1 cellular context compared by ENCODE assay signal in genomic region chrX:153488231-153488914, GRCh38.
TF ChIP-seq lines count a peak whose summit lies in the region.

No MANE protein-coding gene starts in this region.

TF ChIP-seq in HepG2, 621 proteins besides CTCF, POLR2A, EP300 and RAD21 (continued from another document and continues in another):
- TF ChIP-seq MLX (CRISPR knock-in tag; IDR thresholded peaks at IDR 0.05) = peak; percentile 46; the same call in 1 of the 2 replicates
- peak; percentile 75; the same call in 1 of the 2 replicates for TF ChIP-seq SKIL (CRISPR knock-in tag; IDR thresholded peaks at IDR 0.05; ENCODE audit: borderline replicate concordance)
- TF ChIP-seq ARID5B (CRISPR knock-in tag; IDR thresholded peaks at IDR 0.05) = 0 out of 2 replicates have a peak, but pooled peaks have one; percentile 14
- TF ChIP-seq TFDP2 (CRISPR knock-in tag; IDR thresholded peaks at IDR 0.05) = peak; percentile 38; the same call in 1 of the 2 replicates
- no peak for TF ChIP-seq ZNF3 (CRISPR knock-in tag; IDR thresholded peaks at IDR 0.05)
- TF ChIP-seq HNF4A (CRISPR knock-in tag; IDR thresholded peaks at IDR 0.05) = peak; percentile 53
- peak; percentile 34; the same call in 1 of the 2 replicates for TF ChIP-seq HNF1B (CRISPR knock-in tag; IDR thresholded peaks at IDR 0.05)
- TF ChIP-seq MED1 (CRISPR knock-in tag; IDR thresholded peaks at IDR 0.05) = 0 out of 2 replicates have a peak, but pooled peaks have one; percentile 39
- TF ChIP-seq MATR3 (CRISPR knock-in tag; IDR thresholded peaks at IDR 0.05) = no peak
- TF ChIP-seq NR2F6 (IDR thresholded peaks at IDR 0.05) = peak; percentile 94
- peak; percentile 94 for TF ChIP-seq NR2F6 (CRISPR knock-in tag; IDR thresholded peaks at IDR 0.05)
- TF ChIP-seq ZNF691 (CRISPR knock-in tag; IDR thresholded peaks at IDR 0.05; ENCODE audit: borderline replicate concordance, low read depth) = peak; percentile 24; the same call in 1 of the 2 replicates
- TF ChIP-seq, protein P1, sequence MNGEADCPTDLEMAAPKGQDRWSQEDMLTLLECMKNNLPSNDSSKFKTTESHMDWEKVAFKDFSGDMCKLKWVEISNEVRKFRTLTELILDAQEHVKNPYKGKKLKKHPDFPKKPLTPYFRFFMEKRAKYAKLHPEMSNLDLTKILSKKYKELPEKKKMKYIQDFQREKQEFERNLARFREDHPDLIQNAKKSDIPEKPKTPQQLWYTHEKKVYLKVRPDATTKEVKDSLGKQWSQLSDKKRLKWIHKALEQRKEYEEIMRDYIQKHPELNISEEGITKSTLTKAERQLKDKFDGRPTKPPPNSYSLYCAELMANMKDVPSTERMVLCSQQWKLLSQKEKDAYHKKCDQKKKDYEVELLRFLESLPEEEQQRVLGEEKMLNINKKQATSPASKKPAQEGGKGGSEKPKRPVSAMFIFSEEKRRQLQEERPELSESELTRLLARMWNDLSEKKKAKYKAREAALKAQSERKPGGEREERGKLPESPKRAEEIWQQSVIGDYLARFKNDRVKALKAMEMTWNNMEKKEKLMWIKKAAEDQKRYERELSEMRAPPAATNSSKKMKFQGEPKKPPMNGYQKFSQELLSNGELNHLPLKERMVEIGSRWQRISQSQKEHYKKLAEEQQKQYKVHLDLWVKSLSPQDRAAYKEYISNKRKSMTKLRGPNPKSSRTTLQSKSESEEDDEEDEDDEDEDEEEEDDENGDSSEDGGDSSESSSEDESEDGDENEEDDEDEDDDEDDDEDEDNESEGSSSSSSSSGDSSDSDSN (CRISPR knock-in tag; IDR thresholded peaks at IDR 0.05) = peak; percentile 31
- TF ChIP-seq ZNF251 (CRISPR knock-in tag; IDR thresholded peaks at IDR 0.05) = no peak
- 0 out of 2 replicates have a peak, but pooled peaks have one; percentile 50 for TF ChIP-seq SNAPC4 (CRISPR knock-in tag; IDR thresholded peaks at IDR 0.05)
- 0 out of 2 replicates have a peak, but pooled peaks have one; percentile 19 for TF ChIP-seq NCOA2 (CRISPR knock-in tag; IDR thresholded peaks at IDR 0.05)
- peak; percentile 21; the same call in 1 of the 2 replicates for TF ChIP-seq HMG20A (CRISPR knock-in tag; IDR thresholded peaks at IDR 0.05; ENCODE audit: borderline replicate concordance)
- TF ChIP-seq ZBTB7B (CRISPR knock-in tag; IDR thresholded peaks at IDR 0.05) = peak; percentile 46; the same call in 1 of the 2 replicates
- no peak for TF ChIP-seq FOXA1 (IDR thresholded peaks at IDR 0.05)
- peak; percentile 59; the same call in 1 of the 2 replicates for TF ChIP-seq FOXA1 (CRISPR knock-in tag; IDR thresholded peaks at IDR 0.05)
- no peak for TF ChIP-seq NAIF1 (CRISPR knock-in tag; IDR thresholded peaks at IDR 0.05; ENCODE audit: borderline replicate concordance)
- 0 out of 2 replicates have a peak, but pooled peaks have one; percentile 20 for TF ChIP-seq ZNF605 (CRISPR knock-in tag; IDR thresholded peaks at IDR 0.05)
- TF ChIP-seq PAWR (CRISPR knock-in tag; IDR thresholded peaks at IDR 0.05; ENCODE audit: borderline replicate concordance) = no peak
- TF ChIP-seq ZNF761 (CRISPR knock-in tag; conservative IDR thresholded peaks at IDR 0.05) = 0 out of 2 replicates have a peak, but pooled peaks have one; percentile 27
- TF ChIP-seq, protein P2, sequence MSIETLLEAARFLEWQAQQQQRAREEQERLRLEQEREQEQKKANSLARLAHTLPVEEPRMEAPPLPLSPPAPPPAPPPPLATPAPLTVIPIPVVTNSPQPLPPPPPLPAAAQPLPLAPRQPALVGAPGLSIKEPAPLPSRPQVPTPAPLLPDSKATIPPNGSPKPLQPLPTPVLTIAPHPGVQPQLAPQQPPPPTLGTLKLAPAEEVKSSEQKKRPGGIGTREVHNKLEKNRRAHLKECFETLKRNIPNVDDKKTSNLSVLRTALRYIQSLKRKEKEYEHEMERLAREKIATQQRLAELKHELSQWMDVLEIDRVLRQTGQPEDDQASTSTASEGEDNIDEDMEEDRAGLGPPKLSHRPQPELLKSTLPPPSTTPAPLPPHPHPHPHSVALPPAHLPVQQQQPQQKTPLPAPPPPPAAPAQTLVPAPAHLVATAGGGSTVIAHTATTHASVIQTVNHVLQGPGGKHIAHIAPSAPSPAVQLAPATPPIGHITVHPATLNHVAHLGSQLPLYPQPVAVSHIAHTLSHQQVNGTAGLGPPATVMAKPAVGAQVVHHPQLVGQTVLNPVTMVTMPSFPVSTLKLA (IDR thresholded peaks at IDR 0.05) = no peak
- TF ChIP-seq LCORL (IDR thresholded peaks at IDR 0.05) = no peak
- peak; percentile 59; the same call in 1 of the 2 replicates for TF ChIP-seq LCORL (CRISPR knock-in tag; IDR thresholded peaks at IDR 0.05)
- no peak for TF ChIP-seq AGO1 (IDR thresholded peaks at IDR 0.05; ENCODE audit: low read depth, low read length, poor library complexity, severe bottlenecking)
- no peak for TF ChIP-seq JUN (CRISPR knock-in tag; IDR thresholded peaks at IDR 0.05)
- TF ChIP-seq, protein P3, sequence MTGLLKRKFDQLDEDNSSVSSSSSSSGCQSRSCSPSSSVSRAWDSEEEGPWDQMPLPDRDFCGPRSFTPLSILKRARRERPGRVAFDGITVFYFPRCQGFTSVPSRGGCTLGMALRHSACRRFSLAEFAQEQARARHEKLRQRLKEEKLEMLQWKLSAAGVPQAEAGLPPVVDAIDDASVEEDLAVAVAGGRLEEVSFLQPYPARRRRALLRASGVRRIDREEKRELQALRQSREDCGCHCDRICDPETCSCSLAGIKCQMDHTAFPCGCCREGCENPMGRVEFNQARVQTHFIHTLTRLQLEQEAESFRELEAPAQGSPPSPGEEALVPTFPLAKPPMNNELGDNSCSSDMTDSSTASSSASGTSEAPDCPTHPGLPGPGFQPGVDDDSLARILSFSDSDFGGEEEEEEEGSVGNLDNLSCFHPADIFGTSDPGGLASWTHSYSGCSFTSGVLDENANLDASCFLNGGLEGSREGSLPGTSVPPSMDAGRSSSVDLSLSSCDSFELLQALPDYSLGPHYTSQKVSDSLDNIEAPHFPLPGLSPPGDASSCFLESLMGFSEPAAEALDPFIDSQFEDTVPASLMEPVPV (CRISPR knock-in tag; IDR thresholded peaks at IDR 0.05) = 0 out of 2 replicates have a peak, but pooled peaks have one; percentile 49
- TF ChIP-seq BCL6 (CRISPR knock-in tag; IDR thresholded peaks at IDR 0.05) = peak; percentile 65; the same call in 1 of the 2 replicates
